ENCODE assay signal across 28 cellular contexts in the genomic region with DNA sequence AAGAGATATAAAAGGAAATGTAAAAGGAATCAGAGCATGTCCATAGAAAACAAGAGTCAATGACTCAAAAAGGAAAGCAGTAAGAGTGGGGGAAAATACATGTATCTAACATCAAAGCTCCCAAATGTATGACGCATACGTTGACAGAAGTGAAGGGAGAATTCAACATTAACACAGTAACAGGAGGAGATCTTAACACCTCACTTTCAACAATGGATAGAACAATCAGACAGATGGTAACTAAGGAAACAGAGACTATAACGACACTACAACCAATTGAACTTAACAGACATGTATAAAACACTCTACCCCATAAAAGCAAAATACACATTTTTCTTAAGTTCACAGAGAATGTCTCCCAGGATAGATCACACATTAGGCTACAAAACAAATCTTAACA.
"Had no signal": no experiment of that assay in that cellular context is flagged by ENCODE, and none has a peak within 500 bp of the region (broad histone marks: within the 10 kb centered on the region; RNA-seq: fewer than 3 reads in every experiment).

No MANE protein-coding gene starts in this region.

- H3K4me1 ChIP-seq: breast epithelium, colonic mucosa, SJSA1 had no signal

- ATAC-seq: activated CD8-positive, alpha-beta T cell treated with anti-CD3 and anti-CD28 coated beads, Interleukin-2, amount 10 ng/mL, durations not matched to agents 7 days and 5 days; PC-3; WTC11 had no signal

- H3K27me3 Mint-ChIP-seq: activated naive CD4-positive, alpha-beta T cell treated with anti-CD3 and anti-CD28 coated beads, Interleukin-2, amount 50 U/mL, for 24 hours had no signal

- H3K4me3 Mint-ChIP-seq: activated CD8-positive, alpha-beta T cell treated with anti-CD3 and anti-CD28 coated beads, Interleukin-2, amount 10 ng/mL, durations not matched to agents 7 days and 5 days; activated naive CD4-positive, alpha-beta T cell treated with anti-CD3 and anti-CD28 coated beads, Interleukin-2, amount 50 U/mL, for 24 hours; activated T-helper 1 cell treated with anti-CD3 and anti-CD28 coated beads, Interleukin-12 subunit alpha, Interleukin-12 subunit beta, Interleukin-2, Interleukin-4 antibody, amounts not matched to agents 30 ng/mL and 10 ng/mL and 1 ng/mL, durations not matched to agents 14 hours and 24 hours and 36 hours; T-helper 1 cell treated with Interleukin-12 subunit alpha and Interleukin-12 subunit beta and Interleukin-4 antibody, amounts not matched to agents 30 μg/mL and 1 μg/mL, for 36 hours; WTC11 had no signal

- H3K27me3 ChIP-seq: breast epithelium, colonic mucosa, SJSA1 had no signal

- H3K9me3 Mint-ChIP-seq: activated naive CD4-positive, alpha-beta T cell treated with anti-CD3 and anti-CD28 coated beads, Interleukin-2, amount 50 U/mL, for 24 hours had no signal

- H3K4me3 ChIP-seq: breast epithelium, colonic mucosa, SJSA1 had no signal

- H3K4me1 Mint-ChIP-seq: activated naive CD4-positive, alpha-beta T cell treated with anti-CD3 and anti-CD28 coated beads, Interleukin-2, amount 50 U/mL, for 24 hours had no signal

- H3K9me3 ChIP-seq: breast epithelium, colonic mucosa, SJSA1 had no signal

- DNase-seq: activated CD4-positive, alpha-beta T cell treated with anti-CD3 and anti-CD28 coated beads for 48 hours; activated CD4-positive, alpha-beta T cell treated with anti-CD3 and anti-CD28 coated beads, Interleukin-2, amount 50 U/mL, for 4 hours; activated CD4-positive, CD25-positive, alpha-beta regulatory T cell treated with anti-CD3 and anti-CD28 coated beads, Interleukin-2, amount 50 U/mL, for 72 hours; activated CD8-positive, alpha-beta memory T cell treated with anti-CD3 and anti-CD28 coated beads, Interleukin-2, amount 50 U/mL, for 48 hours; activated CD8-positive, alpha-beta T cell treated with anti-CD3 and anti-CD28 coated beads, Interleukin-2, amount 10 ng/mL, durations not matched to agents 7 days and 5 days; activated effector memory CD4-positive, alpha-beta T cell treated with Interleukin-2 at 50 U/mL for 16 hours; activated naive CD4-positive, alpha-beta T cell; activated T-cell treated with anti-CD3 and anti-CD28 coated beads, Interleukin-2, amount 50 U/mL, for 1 hour; aorta; caudate nucleus; colonic mucosa; Karpas-422; MM.1S; NCI-H1105; NCI-H146; NCI-H1930; NCI-H2171; NCI-H2227 treated with DMSO at 0.1 percent for 48 hours; NCI-H446 treated with DMSO at 0.1 percent for 48 hours; NCI-H524 treated with DMSO at 0.1 percent for 48 hours; PC-3; SHP77 had no signal

- H3K27ac Mint-ChIP-seq: activated CD8-positive, alpha-beta T cell treated with anti-CD3 and anti-CD28 coated beads, Interleukin-2, amount 10 ng/mL, durations not matched to agents 7 days and 5 days; activated naive CD4-positive, alpha-beta T cell treated with anti-CD3 and anti-CD28 coated beads, Interleukin-2, amount 50 U/mL, for 24 hours; activated T-helper 1 cell treated with anti-CD3 and anti-CD28 coated beads, Interleukin-12 subunit alpha, Interleukin-12 subunit beta, Interleukin-2, Interleukin-4 antibody, amounts not matched to agents 30 ng/mL and 10 ng/mL and 1 ng/mL, durations not matched to agents 14 hours and 24 hours and 36 hours; T-helper 1 cell treated with Interleukin-12 subunit alpha and Interleukin-12 subunit beta and Interleukin-4 antibody, amounts not matched to agents 30 μg/mL and 1 μg/mL, for 36 hours; WTC11 had no signal

- H3K36me3 ChIP-seq: breast epithelium, colonic mucosa, SJSA1 had no signal

- H3K36me3 Mint-ChIP-seq: activated naive CD4-positive, alpha-beta T cell treated with anti-CD3 and anti-CD28 coated beads, Interleukin-2, amount 50 U/mL, for 24 hours had no signal

- H3K27ac ChIP-seq: breast epithelium, colonic mucosa, SJSA1 had no signal
